In genomic region chr12:2930865-2931264, GRCh38 we compare ENCODE assay signal across 17 cellular contexts. TPM values are rescaled to one million over a fixed set of nuclear protein-coding genes. Genes with fewer than 3 reads are reported as not detected.
DNase-seq lines count a peak whose midpoint lies in the region; ATAC-seq, FAIRE-seq and TF ChIP-seq lines count a peak whose summit lies in the region.
"Had no signal": no experiment of that assay in that cellular context is flagged by ENCODE, and none has a peak within 500 bp of the region (broad histone marks: within the 10 kb centered on the region; RNA-seq: fewer than 3 reads in every experiment).

No MANE protein-coding gene starts in this region.

- H3K4me2 ChIP-seq in HepG2 (ENCODE audit: low read depth, low read length) (no peak overlapping the region), trophoblast cell (ENCODE audit: low read length) (no peak overlapping the region)

- no peak overlapping the region for H3K23ac ChIP-seq in trophoblast cell (ENCODE audit: low read length)

- H3K27me3 ChIP-seq in liver (ENCODE audit: control insufficient read depth in 4 of 4, insufficient read depth in 4 of 4, low read length in 3 of 4) (no peaks in the 10 kb centered on the region), HepG2 (ENCODE audit: control insufficient read depth in 1 of 2, insufficient read depth in 2 of 2, low read length in 2 of 2) (no peaks in the 10 kb centered on the region), trophoblast cell (ENCODE audit: insufficient read depth, low read length) (no peaks in the 10 kb centered on the region), upper lobe of right lung (no peaks in the 10 kb centered on the region), MG63 (no peaks in the 10 kb centered on the region)

- H3K14ac ChIP-seq in trophoblast cell (ENCODE audit: low read length): no peak overlapping the region

- intact Hi-C loops in HepG2 (cut with micrococcal nuclease; ENCODE audit: unreplicated experiment) (no loop called here), upper lobe of right lung (cut with DNase I) (no loop called here)

- no peak for TF ChIP-seq POLR2A in HepG2 (IDR thresholded peaks at IDR 0.05; ENCODE audit: insufficient read depth in 1 of 2, low read depth in 2 of 2, low read length in 2 of 2)

- H2BK12ac ChIP-seq in trophoblast cell (ENCODE audit: low read length): no peak overlapping the region

- CTCF ChIA-PET in HepG2 (lab: Yijun Ruan, JAX; ENCODE audit: low intra/inter-chr PET ratio, low total read pairs): no interaction called here

- no peak overlapping the region for H4K12ac ChIP-seq in trophoblast cell (ENCODE audit: low read depth, low read length)

- no peak overlapping the region for H3K18ac ChIP-seq in trophoblast cell (ENCODE audit: low read length)

- no peak overlapping the region for H2AK5ac ChIP-seq in trophoblast cell (ENCODE audit: low read length)

- TF ChIP-seq EP300 in HepG2 (IDR thresholded peaks at IDR 0.05; ENCODE audit: low read depth in 2 of 2, low read length in 2 of 2) (no peak), HepG2 (CRISPR knock-in tag; IDR thresholded peaks at IDR 0.05; ENCODE audit: borderline replicate concordance) (no peak)

- H3K79me2 ChIP-seq in HepG2 (ENCODE audit: insufficient read depth, low read length): no peaks in the 10 kb centered on the region
- H3K79me2 ChIP-seq in trophoblast cell (ENCODE audit: control insufficient read depth, insufficient read depth, low read length, poor library complexity): no peaks in the 10 kb centered on the region

- H3K9me3 ChIP-seq in liver (ENCODE audit: control insufficient read depth in 4 of 4, low read length in 3 of 4) (no peaks in the 10 kb centered on the region), HepG2 (ENCODE audit: low read length) (no peaks in the 10 kb centered on the region), trophoblast cell (ENCODE audit: insufficient read depth, low read depth, low read length) (no peaks in the 10 kb centered on the region), upper lobe of right lung (no peaks in the 10 kb centered on the region), MG63 (no peaks in the 10 kb centered on the region)
- H3K9me3 ChIP-seq: HAP-1 had no signal

- H3K4me1 ChIP-seq in liver (ENCODE audit: control insufficient read depth in 4 of 4, insufficient read depth in 4 of 4, low read length in 3 of 4) (peaks cover 0 to 5% (median 2%) of the 10 kb centered on the region in 4 donors), HepG2 (ENCODE audit: insufficient read depth, low read length) (no peaks in the 10 kb centered on the region), trophoblast cell (ENCODE audit: control insufficient read depth in 1 of 2, insufficient read depth in 2 of 2, low read length in 2 of 2) (peaks cover 0 to 2% of the 10 kb centered on the region in 2 experiments), upper lobe of right lung (no peaks in the 10 kb centered on the region)
- H3K4me1 ChIP-seq: HAP-1 had no signal

- ATAC-seq in HepG2: no peak
- ATAC-seq in upper lobe of right lung: no peak

- H4K8ac ChIP-seq in trophoblast cell (ENCODE audit: low read depth, low read length): no peak overlapping the region

- H4K91ac ChIP-seq in trophoblast cell (ENCODE audit: low read depth, low read length): no peak overlapping the region

- no peaks in the 10 kb centered on the region for H3K27me3 Mint-ChIP-seq in endothelial cell (ENCODE audit: unreplicated experiment)
- H3K27me3 Mint-ChIP-seq: CD4-positive, alpha-beta T cell; IgD-negative memory B cell had no signal

- H3K9me3 Mint-ChIP-seq in endothelial cell (ENCODE audit: unreplicated experiment): no peaks in the 10 kb centered on the region
- H3K9me3 Mint-ChIP-seq: CD4-positive, alpha-beta T cell; IgD-negative memory B cell had no signal

- no peak overlapping the region for H2AFZ ChIP-seq in HepG2 (ENCODE audit: low read length)
- no peak overlapping the region for H2AFZ ChIP-seq in trophoblast cell (ENCODE audit: insufficient read depth, low read length, poor library complexity)

- no peak overlapping the region for H3K4ac ChIP-seq in trophoblast cell (ENCODE audit: low read depth, low read length)

- H3K79me1 ChIP-seq in trophoblast cell (ENCODE audit: low read length): no peaks in the 10 kb centered on the region

- no peak for TF ChIP-seq RAD21 in liver (IDR thresholded peaks at IDR 0.05)
- TF ChIP-seq RAD21 in HepG2 (CRISPR knock-in tag; IDR thresholded peaks at IDR 0.05): no peak

- H4K20me1 ChIP-seq in HepG2 (ENCODE audit: insufficient read depth, low read length): no peaks in the 10 kb centered on the region

- WGBS in liver: 83% methylated on average over 8 of the region's 8 CpGs
- WGBS in HepG2 (ENCODE audit: low lambda C conversion rate): 93% methylated on average over 8 of the region's 8 CpGs
- WGBS in trophoblast cell (ENCODE audit: extremely low coverage, insufficient coverage, insufficient read length): no CpG with 5 or more reads among the region's 8 CpGs

- H3K4me3 Mint-ChIP-seq in endothelial cell (ENCODE audit: unreplicated experiment): peak overlapping the region; percentile 33
- H3K4me3 Mint-ChIP-seq: CD4-positive, alpha-beta T cell; IgD-negative memory B cell had no signal

- POLR2A ChIA-PET in HepG2 (lab: Yijun Ruan, JAX): interaction anchor here (1.3 kb wide), 1 partner anchor 40 kb away, joined by 3 read pairs; the partner anchor contains the start of gene TULP3

- H3K27ac ChIP-seq in liver (ENCODE audit: low read depth in 1 of 2, low read length in 2 of 2) (no peak overlapping the region), HepG2 (ENCODE audit: extremely low read length, insufficient read depth, low read length) (no peak overlapping the region), trophoblast cell (ENCODE audit: low read depth, low read length) (peak overlapping the region; percentile 31), upper lobe of right lung (no peak overlapping the region)

- BruUV-seq in HepG2 (replicated peaks; lab: Mats Ljungman, UMichigan): no TSS peak

- no peak overlapping the region for H2BK120ac ChIP-seq in trophoblast cell (ENCODE audit: insufficient read depth, low read length, poor library complexity)

- no peak overlapping the region for H2BK5ac ChIP-seq in trophoblast cell (ENCODE audit: low read depth, low read length, poor library complexity)

- H3K9ac ChIP-seq in liver (ENCODE audit: low read depth in 1 of 2, low read length in 2 of 2) (peak overlapping the region in 1 of 2 donors; percentile 2), HepG2 (ENCODE audit: insufficient read depth, low read depth, low read length) (no peak overlapping the region), trophoblast cell (ENCODE audit: low read length) (no peak overlapping the region)

- H3K36me3 Mint-ChIP-seq in endothelial cell (ENCODE audit: low read depth, unreplicated experiment): peaks cover 35% of the 10 kb centered on the region

- TF ChIP-seq CTCF in liver (IDR thresholded peaks at IDR 0.05; ENCODE audit: low read depth, low read length, missing input control): no peak
- no peak for TF ChIP-seq CTCF in HepG2 (CRISPR knock-in tag; IDR thresholded peaks at IDR 0.05)
- TF ChIP-seq CTCF in endothelial cell (IDR thresholded peaks at IDR 0.05; ENCODE audit: unreplicated experiment): no peak
- TF ChIP-seq CTCF in upper lobe of right lung (IDR thresholded peaks at IDR 0.05): no peak

- H3K4me3 ChIP-seq in liver (ENCODE audit: low read depth in 1 of 3, low read length in 3 of 3): no peak overlapping the region
- H3K4me3 ChIP-seq in HepG2 (replicated peaks in 1 of 3; ENCODE audit: insufficient read depth in 1 of 3, low read depth in 2 of 3, low read length in 3 of 3): no peak overlapping the region
- H3K4me3 ChIP-seq in trophoblast cell (ENCODE audit: low read depth, low read length): no peak overlapping the region
- no peak overlapping the region for H3K4me3 ChIP-seq in upper lobe of right lung
- H3K4me3 ChIP-seq in MG63: no peak overlapping the region
- H3K4me3 ChIP-seq: HAP-1 had no signal

- H3K4me1 Mint-ChIP-seq in endothelial cell (ENCODE audit: unreplicated experiment): peaks cover 3% of the 10 kb centered on the region
- H3K4me1 Mint-ChIP-seq: IgD-negative memory B cell had no signal

- DNase-seq in HepG2 (ENCODE audit: low spot score): no peak
- DNase-seq in endothelial cell (ENCODE audit: low spot score): no peak
- DNase-seq in trophoblast cell: no peak
- DNase-seq in upper lobe of right lung: no peak
- no peak for DNase-seq in amygdala (lab: John Stamatoyannopoulos, UW)
- no peak for DNase-seq in MG63
- DNase-seq: ACHN; C1 segment of cervical spinal cord; CD4-positive, alpha-beta T cell; DMS153; DMS79 treated with DMSO at 0.1 percent for 48 hours; EL; GDM1; GOT3 had no signal

- in situ Hi-C loops in HepG2 (cut with HindIII; ENCODE audit: extremely low pct_ligation_motif_present, low pct_unique_long_range_greater_than_20kb): no loop called here

- H3K36me3 ChIP-seq in liver (ENCODE audit: control insufficient read depth in 4 of 4, insufficient read depth in 3 of 4, low read depth in 1 of 4, low read length in 3 of 4) (peaks cover 3 to 25% (median 17%) of the 10 kb centered on the region in 4 donors), HepG2 (replicated peaks in 1 of 2; ENCODE audit: control insufficient read depth in 1 of 2, insufficient read depth in 2 of 2, low read length in 2 of 2) (peaks cover 13 to 48% of the 10 kb centered on the region in 2 experiments), trophoblast cell (ENCODE audit: control insufficient read depth in 1 of 2, insufficient read depth in 2 of 2, low read length in 2 of 2) (peaks cover 14 to 16% of the 10 kb centered on the region in 2 experiments), upper lobe of right lung (peaks cover 68% of the 10 kb centered on the region), MG63 (peaks cover 48% of the 10 kb centered on the region)

- no peak for FAIRE-seq in HepG2 (lab: Jason Lieb, UNC)

- no peak overlapping the region for H3K27ac Mint-ChIP-seq in endothelial cell (ENCODE audit: unreplicated experiment)
- H3K27ac Mint-ChIP-seq: CD4-positive, alpha-beta T cell; IgD-negative memory B cell had no signal

RNA-seq across cellular contexts. Expression of gene TEAD4, which starts 28.3 kb away (rescaled TPM):
- total RNA-seq in liver (1 to 10 TPM; 2.5 to 3.1 TPM), HepG2 (2016; rRNA removed; fragmentation: Illumina TruSeq; extraction: Trizol) (45.0 and 46.3 TPM in 2 replicates), endothelial cell (ENCODE audit: unreplicated experiment) (120 TPM), upper lobe of right lung (42.5 TPM)
- polyA plus RNA-seq in liver (1 to 10 TPM in 1 of 2 donors, under 1 TPM in 1; 0.79 to 3.8 TPM), HepG2 (2011; rRNA removed) (65.0 and 69.4 TPM in 2 replicates)
- 31.3 and 31.6 TPM in 2 replicates for total RNA-seq in HepG2 (2016; cell fraction: cytosol; rRNA removed; fragmentation: Illumina TruSeq; extraction: Trizol; ENCODE audit: low read depth)
- total RNA-seq in HepG2 (2016; cell fraction: insoluble cytoplasmic fraction; rRNA removed; fragmentation: Illumina TruSeq; extraction: Trizol): 41.0 and 43.4 TPM in 2 replicates
- 47.9 and 52.9 TPM in 2 replicates for total RNA-seq in HepG2 (2016; cell fraction: membrane; rRNA removed; fragmentation: Illumina TruSeq; extraction: Trizol)
- 26.7 and 27.0 TPM in 2 replicates for total RNA-seq in HepG2 (2016; cell fraction: nucleus; rRNA removed; fragmentation: Illumina TruSeq; extraction: Trizol)
- 49.1 and 69.9 TPM in 2 replicates for polyA plus RNA-seq in HepG2 (2011; cell fraction: cytosol; rRNA removed)
- polyA plus RNA-seq in HepG2 (2011; cell fraction: nucleus; rRNA removed): 98.9 and 143 TPM in 2 replicates
- 44.1 and 49.0 TPM in 2 replicates for polyA plus RNA-seq in HepG2 (2012)
- 52.8 and 61.8 TPM in 2 replicates for polyA plus RNA-seq in HepG2 (2016; cell fraction: cytosol; fragmentation: Illumina TruSeq; extraction: Trizol; ENCODE audit: low read depth)
- 57.1 and 65.3 TPM in 2 replicates for polyA plus RNA-seq in HepG2 (2016; cell fraction: insoluble cytoplasmic fraction; fragmentation: Illumina TruSeq; extraction: Trizol; ENCODE audit: low read depth)
- 66.9 and 70.7 TPM in 2 replicates for polyA plus RNA-seq in HepG2 (2016; cell fraction: membrane; fragmentation: Illumina TruSeq; extraction: Trizol; ENCODE audit: low read depth)
- 60.4 and 66.8 TPM in 2 replicates for polyA plus RNA-seq in HepG2 (2016; cell fraction: nucleus; fragmentation: Illumina TruSeq; extraction: Trizol; ENCODE audit: insufficient read depth, low read depth)
- polyA minus RNA-seq in HepG2 (2011; rRNA and poly(A)+ RNA removed; ENCODE audit: low replicate concordance): 40.4 and 71.0 TPM in 2 replicates
- polyA minus RNA-seq in HepG2 (2011; cell fraction: cytosol; rRNA and poly(A)+ RNA removed): 35.9 and 41.1 TPM in 2 replicates
- polyA minus RNA-seq in HepG2 (2011; cell fraction: nucleus; rRNA and poly(A)+ RNA removed): 26.0 and 28.0 TPM in 2 replicates
- 23.0 and 24.1 TPM in 2 replicates for polyA plus RNA-seq in trophoblast cell (2013)
- 3.3 and 30.8 TPM in 2 replicates for total RNA-seq in MG63 (2014; rRNA removed; shearing (Covaris generic); ENCODE audit: low replicate concordance)
- total RNA-seq: CD4-positive, alpha-beta T cell had no signal
- polyA plus RNA-seq: IgD-negative memory B cell had no signal

RNA-seq across cellular contexts. Expression of gene TULP3, which starts 40.2 kb away (rescaled TPM):
- total RNA-seq in liver: 1 to 10 TPM; 3.2 to 4.8 TPM
- 1 to 10 TPM; 3.2 to 4.2 TPM for polyA plus RNA-seq in liver
- total RNA-seq in HepG2 (2016; rRNA removed; fragmentation: Illumina TruSeq; extraction: Trizol): 11.2 and 11.8 TPM in 2 replicates
- 2.7 and 3.0 TPM in 2 replicates for total RNA-seq in HepG2 (2016; cell fraction: cytosol; rRNA removed; fragmentation: Illumina TruSeq; extraction: Trizol; ENCODE audit: low read depth)
- 10.0 and 12.0 TPM in 2 replicates for total RNA-seq in HepG2 (2016; cell fraction: insoluble cytoplasmic fraction; rRNA removed; fragmentation: Illumina TruSeq; extraction: Trizol)
- 6.8 and 7.0 TPM in 2 replicates for total RNA-seq in HepG2 (2016; cell fraction: membrane; rRNA removed; fragmentation: Illumina TruSeq; extraction: Trizol)
- total RNA-seq in HepG2 (2016; cell fraction: nucleus; rRNA removed; fragmentation: Illumina TruSeq; extraction: Trizol): 6.3 and 7.5 TPM in 2 replicates
- polyA plus RNA-seq in HepG2 (2011; rRNA removed): 10.7 and 13.2 TPM in 2 replicates
- polyA plus RNA-seq in HepG2 (2011; cell fraction: cytosol; rRNA removed): 8.1 and 8.2 TPM in 2 replicates
- polyA plus RNA-seq in HepG2 (2011; cell fraction: nucleus; rRNA removed): 12.8 and 13.4 TPM in 2 replicates
- 7.2 and 8.1 TPM in 2 replicates for polyA plus RNA-seq in HepG2 (2012)
- 1.6 and 2.0 TPM in 2 replicates for polyA plus RNA-seq in HepG2 (2016; cell fraction: cytosol; fragmentation: Illumina TruSeq; extraction: Trizol; ENCODE audit: low read depth)
- polyA plus RNA-seq in HepG2 (2016; cell fraction: insoluble cytoplasmic fraction; fragmentation: Illumina TruSeq; extraction: Trizol; ENCODE audit: low read depth): 11.0 and 19.3 TPM in 2 replicates
- polyA plus RNA-seq in HepG2 (2016; cell fraction: membrane; fragmentation: Illumina TruSeq; extraction: Trizol; ENCODE audit: low read depth): 5.8 and 6.9 TPM in 2 replicates
- polyA plus RNA-seq in HepG2 (2016; cell fraction: nucleus; fragmentation: Illumina TruSeq; extraction: Trizol; ENCODE audit: insufficient read depth, low read depth): 22.8 and 24.8 TPM in 2 replicates
- 15.0 and 20.9 TPM in 2 replicates for polyA minus RNA-seq in HepG2 (2011; rRNA and poly(A)+ RNA removed; ENCODE audit: low replicate concordance)
- polyA minus RNA-seq in HepG2 (2011; cell fraction: cytosol; rRNA and poly(A)+ RNA removed): 5.6 and 6.9 TPM in 2 replicates
- 5.6 and 6.1 TPM in 2 replicates for polyA minus RNA-seq in HepG2 (2011; cell fraction: nucleus; rRNA and poly(A)+ RNA removed)
- total RNA-seq in endothelial cell (ENCODE audit: unreplicated experiment): 49.4 TPM
- polyA plus RNA-seq in trophoblast cell (2013): 25.8 and 26.0 TPM in 2 replicates
- 16.3 TPM for total RNA-seq in upper lobe of right lung
- total RNA-seq in MG63 (2014; rRNA removed; shearing (Covaris generic); ENCODE audit: low replicate concordance): 20.3 and 21.1 TPM in 2 replicates

RNA-seq across cellular contexts. Expression of gene RHNO1, which starts 53.8 kb away (rescaled TPM):
- total RNA-seq in liver: 10 to 100 TPM in 1 of 2 donors, 1 to 10 TPM in 1; 1.4 to 14.5 TPM
- 1 to 10 TPM; 2.2 to 3.5 TPM for polyA plus RNA-seq in liver
- total RNA-seq in HepG2 (2016; rRNA removed; fragmentation: Illumina TruSeq; extraction: Trizol): 27.2 and 30.4 TPM in 2 replicates
- 21.1 and 34.2 TPM in 2 replicates for total RNA-seq in HepG2 (2016; cell fraction: cytosol; rRNA removed; fragmentation: Illumina TruSeq; extraction: Trizol; ENCODE audit: low read depth)
- 25.6 and 27.8 TPM in 2 replicates for total RNA-seq in HepG2 (2016; cell fraction: insoluble cytoplasmic fraction; rRNA removed; fragmentation: Illumina TruSeq; extraction: Trizol)
- 46.0 and 68.5 TPM in 2 replicates for total RNA-seq in HepG2 (2016; cell fraction: membrane; rRNA removed; fragmentation: Illumina TruSeq; extraction: Trizol)
- 11.0 and 12.2 TPM in 2 replicates for total RNA-seq in HepG2 (2016; cell fraction: nucleus; rRNA removed; fragmentation: Illumina TruSeq; extraction: Trizol)
- 37.4 and 49.6 TPM in 2 replicates for polyA plus RNA-seq in HepG2 (2011; rRNA removed)
- 24.5 and 28.5 TPM in 2 replicates for polyA plus RNA-seq in HepG2 (2011; cell fraction: cytosol; rRNA removed)
- polyA plus RNA-seq in HepG2 (2011; cell fraction: nucleus; rRNA removed): 5.2 and 7.5 TPM in 2 replicates
- polyA plus RNA-seq in HepG2 (2012): 12.7 and 23.0 TPM in 2 replicates
- polyA plus RNA-seq in HepG2 (2016; cell fraction: cytosol; fragmentation: Illumina TruSeq; extraction: Trizol; ENCODE audit: low read depth): 31.9 and 64.1 TPM in 2 replicates
- 61.5 and 67.1 TPM in 2 replicates for polyA plus RNA-seq in HepG2 (2016; cell fraction: insoluble cytoplasmic fraction; fragmentation: Illumina TruSeq; extraction: Trizol; ENCODE audit: low read depth)
- 69.7 and 97.7 TPM in 2 replicates for polyA plus RNA-seq in HepG2 (2016; cell fraction: membrane; fragmentation: Illumina TruSeq; extraction: Trizol; ENCODE audit: low read depth)
- 22.6 and 24.4 TPM in 2 replicates for polyA plus RNA-seq in HepG2 (2016; cell fraction: nucleus; fragmentation: Illumina TruSeq; extraction: Trizol; ENCODE audit: insufficient read depth, low read depth)
- polyA minus RNA-seq in HepG2 (2011; rRNA and poly(A)+ RNA removed; ENCODE audit: low replicate concordance): 20.8 and 79.2 TPM in 2 replicates
- polyA minus RNA-seq in HepG2 (2011; cell fraction: cytosol; rRNA and poly(A)+ RNA removed): 18.6 and 19.5 TPM in 2 replicates
- 5.0 and 7.2 TPM in 2 replicates for polyA minus RNA-seq in HepG2 (2011; cell fraction: nucleus; rRNA and poly(A)+ RNA removed)
- total RNA-seq in endothelial cell (ENCODE audit: unreplicated experiment): 27.7 TPM
- 38.6 and 40.9 TPM in 2 replicates for polyA plus RNA-seq in trophoblast cell (2013)
- total RNA-seq in upper lobe of right lung: 15.2 TPM
- total RNA-seq in MG63 (2014; rRNA removed; shearing (Covaris generic); ENCODE audit: low replicate concordance): 51.2 and 52.8 TPM in 2 replicates

RNA-seq across cellular contexts. Expression of gene FOXM1, which starts 53.9 kb away (rescaled TPM):
- 10 to 100 TPM in 1 of 2 donors, not detected in 1; 10.3 TPM for total RNA-seq in liver
- 1 to 10 TPM in 1 of 2 donors, under 1 TPM in 1; 0.81 to 4.6 TPM for polyA plus RNA-seq in liver
- 25.9 and 28.6 TPM in 2 replicates for total RNA-seq in HepG2 (2016; rRNA removed; fragmentation: Illumina TruSeq; extraction: Trizol)
- total RNA-seq in HepG2 (2016; cell fraction: cytosol; rRNA removed; fragmentation: Illumina TruSeq; extraction: Trizol; ENCODE audit: low read depth): 25.4 and 25.7 TPM in 2 replicates
- total RNA-seq in HepG2 (2016; cell fraction: insoluble cytoplasmic fraction; rRNA removed; fragmentation: Illumina TruSeq; extraction: Trizol): 22.5 and 24.1 TPM in 2 replicates
- total RNA-seq in HepG2 (2016; cell fraction: membrane; rRNA removed; fragmentation: Illumina TruSeq; extraction: Trizol): 75.7 and 77.8 TPM in 2 replicates
- total RNA-seq in HepG2 (2016; cell fraction: nucleus; rRNA removed; fragmentation: Illumina TruSeq; extraction: Trizol): 21.2 and 26.7 TPM in 2 replicates
- polyA plus RNA-seq in HepG2 (2011; rRNA removed): 13.0 and 17.1 TPM in 2 replicates
- 10.5 and 13.6 TPM in 2 replicates for polyA plus RNA-seq in HepG2 (2011; cell fraction: cytosol; rRNA removed)
- polyA plus RNA-seq in HepG2 (2011; cell fraction: nucleus; rRNA removed): 19.0 and 26.5 TPM in 2 replicates
- polyA plus RNA-seq in HepG2 (2012): 12.5 and 25.0 TPM in 2 replicates
- polyA plus RNA-seq in HepG2 (2016; cell fraction: cytosol; fragmentation: Illumina TruSeq; extraction: Trizol; ENCODE audit: low read depth): 77.1 and 77.7 TPM in 2 replicates
- polyA plus RNA-seq in HepG2 (2016; cell fraction: insoluble cytoplasmic fraction; fragmentation: Illumina TruSeq; extraction: Trizol; ENCODE audit: low read depth): 47.3 and 73.5 TPM in 2 replicates
- 163 and 181 TPM in 2 replicates for polyA plus RNA-seq in HepG2 (2016; cell fraction: membrane; fragmentation: Illumina TruSeq; extraction: Trizol; ENCODE audit: low read depth)
- polyA plus RNA-seq in HepG2 (2016; cell fraction: nucleus; fragmentation: Illumina TruSeq; extraction: Trizol; ENCODE audit: insufficient read depth, low read depth): 78.8 and 80.9 TPM in 2 replicates
- 19.2 and 106 TPM in 2 replicates for polyA minus RNA-seq in HepG2 (2011; rRNA and poly(A)+ RNA removed; ENCODE audit: low replicate concordance)
- polyA minus RNA-seq in HepG2 (2011; cell fraction: cytosol; rRNA and poly(A)+ RNA removed): 12.0 and 16.2 TPM in 2 replicates
- 11.6 and 12.9 TPM in 2 replicates for polyA minus RNA-seq in HepG2 (2011; cell fraction: nucleus; rRNA and poly(A)+ RNA removed)
- total RNA-seq in endothelial cell (ENCODE audit: unreplicated experiment): 24.3 TPM
- 46.7 and 54.4 TPM in 2 replicates for polyA plus RNA-seq in trophoblast cell (2013)
- total RNA-seq in upper lobe of right lung: 1.0 TPM
- total RNA-seq in MG63 (2014; rRNA removed; shearing (Covaris generic); ENCODE audit: low replicate concordance): 24.5 and 30.9 TPM in 2 replicates
